11 cellular contexts compared by ENCODE assay signal in the genomic region with DNA sequence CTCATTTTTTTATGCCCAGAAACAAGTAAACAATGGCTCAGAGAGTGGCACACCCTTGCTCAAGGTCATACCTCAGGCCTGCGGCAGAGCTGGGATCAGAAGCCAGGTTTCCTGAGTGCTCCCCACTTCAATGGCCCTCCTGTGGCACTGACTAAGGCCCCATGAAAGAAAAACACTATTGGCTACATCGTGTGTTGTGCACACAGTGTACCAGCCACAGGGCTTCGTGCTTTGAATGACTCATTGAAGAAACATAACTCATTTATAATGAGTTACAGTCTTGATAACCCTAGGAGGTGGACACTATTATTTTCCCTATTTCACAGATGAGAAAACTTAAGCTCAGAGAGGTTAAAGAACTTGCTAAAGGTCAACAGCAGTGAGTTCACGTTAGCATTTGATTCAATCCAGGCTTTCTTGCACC.
DNase-seq lines count a peak whose midpoint lies in the region; ATAC-seq and TF ChIP-seq lines count a peak whose summit lies in the region.
"Had no signal": no experiment of that assay in that cellular context is flagged by ENCODE, and none has a peak within 500 bp of the region (broad histone marks: within the 10 kb centered on the region; RNA-seq: fewer than 3 reads in every experiment).

No MANE protein-coding gene starts in this region.

- no peak overlapping the region for H3K27ac ChIP-seq in left lung
- H3K27ac ChIP-seq: BLaER1 had no signal

- no peaks in the 10 kb centered on the region for H3K9me3 ChIP-seq in left lung
- H3K9me3 ChIP-seq: BLaER1 had no signal

- no peak overlapping the region for H3K4me3 ChIP-seq in left lung
- H3K4me3 ChIP-seq: BLaER1 had no signal

- peaks cover 0 to 6% of the 10 kb centered on the region in 2 donors for H3K4me1 ChIP-seq in left lung
- H3K4me1 ChIP-seq: BLaER1 had no signal

- ATAC-seq in left lung (peak; percentile 98), HG02798 (IDR thresholded peaks at IDR 0.05; ENCODE audit: poor library complexity, unreplicated experiment) (no peak)
- no peak for ATAC-seq in activated naive CD8-positive, alpha-beta T cell treated with anti-CD3 and anti-CD28 coated beads, Interleukin-2, amount 50 U/mL, for 24 hours

- peak; percentile 37 for DNase-seq in AG08395 (ENCODE audit: low spot score)
- peak; percentile 72 for DNase-seq in M059J (ENCODE audit: low read depth)
- DNase-seq in left lung = peak in 1 of 2 donors; percentile 73
- no peak for DNase-seq in activated naive CD8-positive, alpha-beta T cell treated with anti-CD3 and anti-CD28 coated beads, Interleukin-2, amount 50 U/mL, for 24 hours
- DNase-seq in NCI-H2107 (lab: John Stamatoyannopoulos, UW) = no peak
- no peak for DNase-seq in GOT3 (lab: John Stamatoyannopoulos, UW)
- DNase-seq: activated T-cell treated with anti-CD3 and anti-CD28 coated beads, Interleukin-2, amount 50 U/mL, for 24 hours; OCI-M1 had no signal

- H3K27ac Mint-ChIP-seq in brain = peak overlapping the region in 3 of 5 experiments; percentile 6 to 73 (median 73)
- no peak overlapping the region for H3K27ac Mint-ChIP-seq in activated naive CD8-positive, alpha-beta T cell treated with anti-CD3 and anti-CD28 coated beads, Interleukin-2, amount 50 U/mL, for 24 hours
- H3K27ac Mint-ChIP-seq: activated T-cell treated with anti-CD3 and anti-CD28 coated beads, Interleukin-2, amount 50 U/mL, for 24 hours had no signal

- H3K27me3 ChIP-seq in left lung = no peaks in the 10 kb centered on the region
- H3K27me3 ChIP-seq: BLaER1 had no signal

- H3K4me3 Mint-ChIP-seq in brain = peak overlapping the region in 1 of 5 experiments; percentile 14
- no peak overlapping the region for H3K4me3 Mint-ChIP-seq in activated naive CD8-positive, alpha-beta T cell treated with anti-CD3 and anti-CD28 coated beads, Interleukin-2, amount 50 U/mL, for 24 hours
- H3K4me3 Mint-ChIP-seq: activated T-cell treated with anti-CD3 and anti-CD28 coated beads, Interleukin-2, amount 50 U/mL, for 24 hours had no signal

- H3K36me3 Mint-ChIP-seq in brain = no peaks in the 10 kb centered on the region
- H3K36me3 Mint-ChIP-seq in activated naive CD8-positive, alpha-beta T cell treated with anti-CD3 and anti-CD28 coated beads, Interleukin-2, amount 50 U/mL, for 24 hours (ENCODE audit: low read depth) = no peaks in the 10 kb centered on the region

- H3K27me3 Mint-ChIP-seq in brain = peaks cover 22% of the 10 kb centered on the region
- peaks cover 4% of the 10 kb centered on the region for H3K27me3 Mint-ChIP-seq in activated naive CD8-positive, alpha-beta T cell treated with anti-CD3 and anti-CD28 coated beads, Interleukin-2, amount 50 U/mL, for 24 hours

- no peaks in the 10 kb centered on the region for H3K36me3 ChIP-seq in left lung
- H3K36me3 ChIP-seq: BLaER1 had no signal

- intact Hi-C loops in left lung (cut with DNase I) = no loop called here

- TF ChIP-seq CTCF in brain (conservative IDR thresholded peaks at IDR 0.05) (no peak), left lung (IDR thresholded peaks at IDR 0.05) (no peak)

- H3K4me1 Mint-ChIP-seq in brain = peaks cover 46% of the 10 kb centered on the region
- no peaks in the 10 kb centered on the region for H3K4me1 Mint-ChIP-seq in activated naive CD8-positive, alpha-beta T cell treated with anti-CD3 and anti-CD28 coated beads, Interleukin-2, amount 50 U/mL, for 24 hours

- peaks cover 0 to 4% (median 0%) of the 10 kb centered on the region in 5 experiments for H3K9me3 Mint-ChIP-seq in brain
- H3K9me3 Mint-ChIP-seq in activated naive CD8-positive, alpha-beta T cell treated with anti-CD3 and anti-CD28 coated beads, Interleukin-2, amount 50 U/mL, for 24 hours = no peaks in the 10 kb centered on the region
- H3K9me3 Mint-ChIP-seq: activated T-cell treated with anti-CD3 and anti-CD28 coated beads, Interleukin-2, amount 50 U/mL, for 24 hours had no signal

Comparison
In these comparisons a context has a peak if more than half of its experiments do, and no peak if none do; other contexts are left out.
1. DNase-seq: peak in AG08395 (single experiment) and M059J (single experiment); none in activated naive CD8-positive, alpha-beta T cell treated with anti-CD3 and anti-CD28 coated beads, Interleukin-2, amount 50 U/mL, for 24 hours (single experiment), NCI-H2107 (single experiment) and GOT3 (single experiment).